ENCODE assay signal across 8 cellular contexts in the genomic region with DNA sequence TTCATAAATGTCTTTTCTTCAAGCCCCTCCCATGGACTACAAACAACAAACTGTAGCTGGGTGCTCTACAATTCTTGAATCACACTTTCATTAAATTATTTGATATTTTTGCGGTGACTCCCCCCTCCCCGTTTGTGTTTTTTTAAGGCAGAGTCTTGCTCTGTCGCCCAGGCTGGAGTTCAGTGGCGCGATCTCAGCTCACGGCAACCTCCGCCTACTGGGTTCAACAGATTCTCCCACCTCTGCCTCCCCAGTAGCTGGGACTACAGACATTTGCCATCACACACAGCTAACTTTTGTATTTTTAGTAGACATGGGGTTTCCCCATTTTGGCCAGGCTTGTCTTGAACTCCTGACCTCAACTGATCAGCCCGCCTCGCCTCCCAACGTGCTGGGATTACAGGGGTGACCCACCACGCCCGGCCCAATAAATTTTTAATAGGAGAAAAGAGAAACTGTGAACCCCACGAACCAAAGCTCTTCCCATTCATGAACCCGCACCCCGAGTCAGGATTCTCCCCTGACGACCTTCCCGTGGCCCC. TPM values are rescaled to one million over a fixed set of nuclear protein-coding genes. Genes with fewer than 3 reads are reported as not detected.
DNase-seq lines count a peak whose midpoint lies in the region; ATAC-seq and TF ChIP-seq lines count a peak whose summit lies in the region.

No MANE protein-coding gene starts in this region.

- H3K36me3 Mint-ChIP-seq in activated naive CD8-positive, alpha-beta T cell treated with anti-CD3 and anti-CD28 coated beads for 36 hours, result peaks cover 69% of the 10 kb centered on the region

- H3K4me1 ChIP-seq in thymus (ENCODE audit: control insufficient read depth, insufficient read depth, low read length), result no peaks in the 10 kb centered on the region

- H3K4me1 Mint-ChIP-seq in activated naive CD8-positive, alpha-beta T cell treated with anti-CD3 and anti-CD28 coated beads for 36 hours, result peaks cover 42% of the 10 kb centered on the region

- no peak for TF ChIP-seq CTCF in kidney epithelial cell (IDR thresholded peaks at IDR 0.05; ENCODE audit: insufficient read depth, low read length, poor library complexity, severe bottlenecking)

- H3K27me3 Mint-ChIP-seq in activated naive CD8-positive, alpha-beta T cell treated with anti-CD3 and anti-CD28 coated beads for 36 hours, result no peaks in the 10 kb centered on the region

- H3K9me3 Mint-ChIP-seq in activated naive CD8-positive, alpha-beta T cell treated with anti-CD3 and anti-CD28 coated beads for 36 hours, result peaks cover 34% of the 10 kb centered on the region

- peak; percentile 18 for DNase-seq in activated CD4-positive, alpha-beta T cell treated with anti-CD3 and anti-CD28 coated beads for 48 hours
- no peak for DNase-seq in activated CD4-positive, alpha-beta T cell treated with anti-CD3 and anti-CD28 coated beads for 1 hour
- peak; percentile 17 for DNase-seq in activated naive CD8-positive, alpha-beta T cell treated with anti-CD3 and anti-CD28 coated beads for 36 hours
- DNase-seq in kidney epithelial cell (ENCODE audit: low read depth) (no peak), Kasumi-1 (lab: John Stamatoyannopoulos, UW) (no peak)

- H3K9me3 ChIP-seq in thymus (ENCODE audit: control insufficient read depth), result peaks cover 3% of the 10 kb centered on the region

- H3K4me3 ChIP-seq in kidney epithelial cell (ENCODE audit: low read depth, low read length) (peak overlapping the region; percentile 76), thymus (ENCODE audit: low read length) (peak overlapping the region; percentile 60)

- H3K36me3 ChIP-seq in kidney epithelial cell (ENCODE audit: control insufficient read depth, insufficient read depth, low read length) (no peaks in the 10 kb centered on the region), thymus (ENCODE audit: control insufficient read depth, insufficient read depth) (peaks cover 6% of the 10 kb centered on the region)

- WGBS in thymus, result 24% methylated on average over 17 of the region's 17 CpGs

- H3K27me3 ChIP-seq in kidney epithelial cell (ENCODE audit: control insufficient read depth, insufficient read depth, low read length), result no peaks in the 10 kb centered on the region
- no peaks in the 10 kb centered on the region for H3K27me3 ChIP-seq in thymus (ENCODE audit: control insufficient read depth, insufficient read depth)

- no peak for ATAC-seq in GM18873 (IDR thresholded peaks at IDR 0.05; ENCODE audit: low FRiP score, unreplicated experiment)
- ATAC-seq in HG03520 (IDR thresholded peaks at IDR 0.05; ENCODE audit: unreplicated experiment), result no peak

- peak overlapping the region; percentile 99 for H3K4me3 Mint-ChIP-seq in activated naive CD8-positive, alpha-beta T cell treated with anti-CD3 and anti-CD28 coated beads for 36 hours

- peak overlapping the region; percentile 98 for H3K27ac ChIP-seq in thymus (ENCODE audit: low read depth)

- peak overlapping the region; percentile 100 for H3K27ac Mint-ChIP-seq in activated naive CD8-positive, alpha-beta T cell treated with anti-CD3 and anti-CD28 coated beads for 36 hours

RNA-seq across cellular contexts. Expression of a gene that starts 0.7 kb away (rescaled TPM):
- 10 to 100 TPM; 28.4 to 31.5 TPM for total RNA-seq in activated naive CD8-positive, alpha-beta T cell treated with anti-CD3 and anti-CD28 coated beads for 36 hours
- total RNA-seq in kidney epithelial cell, result 16.9 and 19.5 TPM in 2 replicates
- polyA plus RNA-seq in thymus, result 14.4 TPM

RNA-seq across cellular contexts. Expression of a gene that starts 44.8 kb away (rescaled TPM):
- 10 to 100 TPM; 13.8 to 16.6 TPM for total RNA-seq in activated naive CD8-positive, alpha-beta T cell treated with anti-CD3 and anti-CD28 coated beads for 36 hours
- 8.4 and 12.1 TPM in 2 replicates for total RNA-seq in kidney epithelial cell
- 9.3 TPM for polyA plus RNA-seq in thymus

Comparison
In these comparisons a context has a peak if more than half of its experiments do, and no peak if none do; other contexts are left out.
1. DNase-seq: peak in activated CD4-positive, alpha-beta T cell treated with anti-CD3 and anti-CD28 coated beads for 48 hours (single experiment) and activated naive CD8-positive, alpha-beta T cell treated with anti-CD3 and anti-CD28 coated beads for 36 hours (single experiment); none in activated CD4-positive, alpha-beta T cell treated with anti-CD3 and anti-CD28 coated beads for 1 hour (single experiment), kidney epithelial cell (single experiment) and Kasumi-1 (0 of 2).